8 cellular contexts compared by ENCODE assay signal in the genomic region with DNA sequence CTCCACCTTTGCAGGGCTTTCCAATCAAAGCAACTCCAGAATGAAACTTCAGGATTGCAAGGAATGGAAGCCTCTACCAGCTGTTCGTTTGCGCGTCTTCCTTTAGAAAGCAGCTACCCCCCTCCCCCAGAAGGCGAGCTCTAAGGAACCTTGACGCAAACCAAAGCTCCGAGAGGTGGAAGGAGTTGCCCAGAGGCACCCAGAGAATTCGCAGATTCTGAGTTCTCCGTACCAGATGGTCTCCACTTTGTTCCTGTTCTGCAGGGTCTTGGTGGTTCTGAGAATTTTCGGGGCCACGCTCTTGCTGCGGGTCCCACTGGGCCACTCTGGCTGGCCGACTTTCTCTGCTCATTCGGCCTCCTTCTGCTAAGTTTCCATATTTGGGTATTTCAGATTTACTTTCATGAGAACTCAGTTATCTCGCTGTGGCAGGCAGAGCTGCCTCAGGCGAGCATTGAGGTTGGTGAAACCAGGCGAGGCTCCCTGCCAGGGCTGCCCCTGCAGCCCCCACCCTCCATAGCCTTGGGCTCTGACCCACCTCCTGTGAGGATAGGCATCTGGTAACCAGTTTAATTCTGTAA. TPM values are rescaled to one million over a fixed set of nuclear protein-coding genes. Genes with fewer than 3 reads are reported as not detected.
DNase-seq lines count a peak whose midpoint lies in the region; ATAC-seq and TF ChIP-seq lines count a peak whose summit lies in the region.

No MANE protein-coding gene starts in this region.

- TF ChIP-seq CTCF in gastroesophageal sphincter (IDR thresholded peaks at IDR 0.05) (no peak), psoas muscle (IDR thresholded peaks at IDR 0.05) (no peak)

- H3K27me3 ChIP-seq in HUES6 (ENCODE audit: control insufficient read depth, insufficient read depth, low read length) (peaks cover 4% of the 10 kb centered on the region; the same call in 1 of the 2 replicates), gastroesophageal sphincter (no peaks in the 10 kb centered on the region), psoas muscle (ENCODE audit: insufficient read depth in 3 of 3, low read length in 2 of 3) (no peaks in the 10 kb centered on the region)

- no peak overlapping the region; the same call in 1 of the 2 replicates for H3K27ac ChIP-seq in HUES6 (ENCODE audit: low read depth, low read length)
- H3K27ac ChIP-seq in gastroesophageal sphincter: peak overlapping the region; percentile 69 to 94 (median 92)
- peak overlapping the region; percentile 63 for H3K27ac ChIP-seq in psoas muscle

- H3K4me3 ChIP-seq in HUES6 (ENCODE audit: low read depth, low read length) (peak overlapping the region; percentile 82), gastroesophageal sphincter (peak overlapping the region; percentile 66 to 97), psoas muscle (peak overlapping the region; percentile 78)

- 0% methylated on average over 1 to 8 of the region's 16 CpGs for WGBS in gastroesophageal sphincter (ENCODE audit: low coverage in 1 of 2), 2 donors
- 15 to 22% (median 19%) methylated on average over 16 of the region's 16 CpGs for WGBS in psoas muscle, 3 donors

- DNase-seq in EL (peak; percentile 67), psoas muscle (no peak), NCI-H2171 (lab: John Stamatoyannopoulos, UW) (no peak), NCI-H226 (no peak)
- DNase-seq in activated T-cell treated with anti-CD3 and anti-CD28 coated beads, Interleukin-2, amount 50 U/mL, for 48 hours: peak; percentile 65 to 67

- ATAC-seq in GM19438 (IDR thresholded peaks at IDR 0.05; ENCODE audit: low read depth, unreplicated experiment) (peak; percentile 45), gastroesophageal sphincter (peak; percentile 60), psoas muscle (peak in 3 of 4 donors; percentile 21 to 37 (median 21))

- H3K36me3 ChIP-seq in HUES6 (ENCODE audit: control insufficient read depth, insufficient read depth, low read length): no peaks in the 10 kb centered on the region
- no peaks in the 10 kb centered on the region for H3K36me3 ChIP-seq in gastroesophageal sphincter
- no peaks in the 10 kb centered on the region for H3K36me3 ChIP-seq in psoas muscle (ENCODE audit: insufficient read depth in 1 of 2, low read depth in 1 of 2)

- H3K9me3 ChIP-seq in HUES6 (ENCODE audit: control insufficient read depth, insufficient read depth, low read depth, low read length) (no peaks in the 10 kb centered on the region), gastroesophageal sphincter (no peaks in the 10 kb centered on the region), psoas muscle (no peaks in the 10 kb centered on the region)

- TF ChIP-seq POLR2A in gastroesophageal sphincter (IDR thresholded peaks at IDR 0.05): no peak

- intact Hi-C loops in psoas muscle (cut with DNase I): loop anchor here in 1 of 2 donors (2.0 to 10.0 kb wide), 4 partner anchors 55 to 327 kb away; no protein-coding TSS in a partner anchor

- H3K9ac ChIP-seq in HUES6 (ENCODE audit: low read length): peak overlapping the region; percentile 79

- no peak for TF ChIP-seq EP300 in gastroesophageal sphincter (IDR thresholded peaks at IDR 0.05)

- H3K4me1 ChIP-seq in HUES6 (ENCODE audit: control insufficient read depth, insufficient read depth, low read length) (peaks cover 51% of the 10 kb centered on the region), gastroesophageal sphincter (peaks cover 0 to 60% (median 47%) of the 10 kb centered on the region in 3 donors), psoas muscle (peaks cover 3% of the 10 kb centered on the region)

RNA-seq across cellular contexts. Expression of gene TRAF5, which starts 0.8 kb away (rescaled TPM):
- total RNA-seq in gastroesophageal sphincter (10 to 100 TPM; 20.5 to 44.2 (median 27.9) TPM), psoas muscle (1 to 10 TPM; 1.3 to 3.2 (median 1.8) TPM)
- polyA plus RNA-seq in psoas muscle: 1 to 10 TPM; 1.1 to 5.1 (median 1.3) TPM

Comparison
In these comparisons a context has a peak if more than half of its experiments do, and no peak if none do; other contexts are left out.
1. DNase-seq: peak in EL (single experiment) and activated T-cell treated with anti-CD3 and anti-CD28 coated beads, Interleukin-2, amount 50 U/mL, for 48 hours (2 of 2); none in psoas muscle (0 of 2), NCI-H2171 (single experiment) and NCI-H226 (single experiment).
2. RNA of gene TRAF5, which starts 0.8 kb away (total RNA-seq): 20.5 to 44.2 TPM in gastroesophageal sphincter; 1.3 to 3.2 TPM in psoas muscle; every median in the first group is over 4 times any median in the second.
3. Peak in every context shown above with its lines, with median percentiles within 50 percentile points of each other: ATAC-seq and H3K4me3 ChIP-seq.